In genomic region chr1:158527190-158527815, GRCh38 we compare ENCODE assay signal across 9 cellular contexts. TPM values are rescaled to one million over a fixed set of nuclear protein-coding genes. Genes with fewer than 3 reads are reported as not detected.
A peak's percentile ranks its signal among the peaks of the same experiment; 100 is the strongest.
DNase-seq lines count a peak whose midpoint lies in the region; ATAC-seq and TF ChIP-seq lines count a peak whose summit lies in the region.
"Had no signal": no experiment of that assay in that cellular context is flagged by ENCODE, and none has a peak within 500 bp of the region (broad histone marks: within the 10 kb centered on the region; RNA-seq: fewer than 3 reads in every experiment).

No MANE protein-coding gene starts in this region.

- peak; percentile 54 for ATAC-seq in GM18909 (IDR thresholded peaks at IDR 0.05; ENCODE audit: poor library complexity, unreplicated experiment)
- ATAC-seq in left cardiac atrium = no peak
- ATAC-seq: gastroesophageal sphincter had no signal

- intact Hi-C loops in spleen (cut with DNase I; ENCODE audit: low total_unique reads) (no loop called here), left cardiac atrium (cut with DNase I) (no loop called here)

- DNase-seq in Ammon's horn (ENCODE audit: low spot score) (peak; percentile 27), foreskin fibroblast (peak in 1 of 2 donors; percentile 1), NCI-H2196 (lab: John Stamatoyannopoulos, UW; ENCODE audit: unreplicated experiment) (no peak), smooth muscle cell (lab: John Stamatoyannopoulos, UW; ENCODE audit: unreplicated experiment) (no peak), spleen (no peak), left cardiac atrium (no peak)

- H3K4me3 ChIP-seq in OCI-LY3 (ENCODE audit: low read length) (no peak overlapping the region), foreskin fibroblast (ENCODE audit: low read depth in 1 of 2, low read length in 2 of 2) (no peak overlapping the region), smooth muscle cell (no peak overlapping the region), spleen (no peak overlapping the region)
- H3K4me3 ChIP-seq: gastroesophageal sphincter had no signal

- H3K9ac ChIP-seq in OCI-LY3 (ENCODE audit: low read length) (no peak overlapping the region), smooth muscle cell (ENCODE audit: low read depth) (no peak overlapping the region)

- H3K36me3 ChIP-seq in OCI-LY3 (replicated peaks; ENCODE audit: low read depth, low read length) (no peaks in the 10 kb centered on the region), smooth muscle cell (ENCODE audit: low read depth) (no peaks in the 10 kb centered on the region), spleen (no peaks in the 10 kb centered on the region)
- H3K36me3 ChIP-seq: gastroesophageal sphincter had no signal

- H3K27ac ChIP-seq in OCI-LY3 (ENCODE audit: low read length) = no peak overlapping the region
- no peak overlapping the region for H3K27ac ChIP-seq in smooth muscle cell (ENCODE audit: low read depth)
- H3K27ac ChIP-seq in spleen = no peak overlapping the region
- H3K27ac ChIP-seq: gastroesophageal sphincter had no signal

- H3K4me1 ChIP-seq in OCI-LY3 (ENCODE audit: low read length) (no peaks in the 10 kb centered on the region), smooth muscle cell (ENCODE audit: low read depth) (no peaks in the 10 kb centered on the region), spleen (no peaks in the 10 kb centered on the region)
- H3K4me1 ChIP-seq: gastroesophageal sphincter had no signal

- WGBS in smooth muscle cell (ENCODE audit: low lambda C conversion rate) = 75% methylated on average over 2 of the region's 2 CpGs
- WGBS in spleen, 5 donors = 0 to 77% (median 40%) methylated on average over 2 of the region's 2 CpGs

- no peaks in the 10 kb centered on the region for H3K9me3 ChIP-seq in OCI-LY3 (ENCODE audit: insufficient read depth, low read length)
- no peaks in the 10 kb centered on the region for H3K9me3 ChIP-seq in smooth muscle cell (replicated peaks; ENCODE audit: low read depth)
- H3K9me3 ChIP-seq in spleen = peaks cover 0 to 29% (median 21%) of the 10 kb centered on the region in 8 donors

- H3F3A ChIP-seq in smooth muscle cell (ENCODE audit: low read depth) = no peaks in the 10 kb centered on the region

- no peak overlapping the region for H3K4me2 ChIP-seq in OCI-LY3 (ENCODE audit: low read length)
- H3K4me2 ChIP-seq in smooth muscle cell = no peak overlapping the region

- TF ChIP-seq POLR2A in spleen (IDR thresholded peaks at IDR 0.05) = no peak

- TF ChIP-seq CTCF in OCI-LY3 (IDR thresholded peaks at IDR 0.05; ENCODE audit: low read depth, low read length) (peak; percentile 80), foreskin fibroblast (IDR thresholded peaks at IDR 0.05; ENCODE audit: low read depth, low read length) (peak; percentile 68), smooth muscle cell (IDR thresholded peaks at IDR 0.05; ENCODE audit: borderline replicate concordance, insufficient read depth, poor library complexity, severe bottlenecking) (no peak), spleen (IDR thresholded peaks at IDR 0.05 in 8 of 11, conservative IDR thresholded peaks at IDR 0.05 in 3 of 11) (peak in 3 of 11 experiments; percentile 31 to 36 (median 36))

- H3K27me3 ChIP-seq in OCI-LY3 (ENCODE audit: low read depth, low read length) = peaks cover 16% of the 10 kb centered on the region; the same call in 1 of the 2 replicates
- no peaks in the 10 kb centered on the region for H3K27me3 ChIP-seq in smooth muscle cell (ENCODE audit: low read depth)
- peaks cover 0 to 5% (median 0%) of the 10 kb centered on the region in 7 donors for H3K27me3 ChIP-seq in spleen (replicated peaks in 1 of 7)
- H3K27me3 ChIP-seq: gastroesophageal sphincter had no signal

- no peaks in the 10 kb centered on the region for H3K79me2 ChIP-seq in OCI-LY3 (ENCODE audit: low read length)
- H3K79me2 ChIP-seq in smooth muscle cell (ENCODE audit: low read depth) = no peaks in the 10 kb centered on the region

- H4K20me1 ChIP-seq in OCI-LY3 (ENCODE audit: insufficient read depth, low read length) = no peaks in the 10 kb centered on the region
- H4K20me1 ChIP-seq in smooth muscle cell (ENCODE audit: low read depth) = no peaks in the 10 kb centered on the region

- no peak overlapping the region for H2AFZ ChIP-seq in OCI-LY3 (ENCODE audit: low read depth, low read length)
- H2AFZ ChIP-seq in smooth muscle cell (ENCODE audit: low read depth) = no peak overlapping the region

RNA-seq across cellular contexts. Expression of gene OR6Y1, which starts 26.9 kb away (rescaled TPM):
- not detected in 2 replicates for total RNA-seq in smooth muscle cell
- polyA plus RNA-seq in smooth muscle cell = not detected in 2 replicates
- total RNA-seq in spleen = not detected
- polyA plus RNA-seq in spleen = not detected
- not detected for total RNA-seq in left cardiac atrium
- total RNA-seq: gastroesophageal sphincter had no signal

RNA-seq across cellular contexts. Expression of gene OR6P1, which starts 43.1 kb away (rescaled TPM):
- total RNA-seq in smooth muscle cell (not detected in 2 replicates), spleen (not detected), left cardiac atrium (not detected)
- polyA plus RNA-seq in smooth muscle cell (not detected in 2 replicates), spleen (not detected)
- total RNA-seq: gastroesophageal sphincter had no signal

RNA-seq across cellular contexts. Expression of gene OR10X1, which starts 52.4 kb away (rescaled TPM):
- total RNA-seq in smooth muscle cell = not detected in 2 replicates
- polyA plus RNA-seq in smooth muscle cell = not detected in 2 replicates
- not detected for total RNA-seq in spleen
- not detected for polyA plus RNA-seq in spleen
- total RNA-seq in left cardiac atrium = not detected
- total RNA-seq: gastroesophageal sphincter had no signal

RNA-seq across cellular contexts. Expression of gene OR10R2, which starts 55.3 kb away (rescaled TPM):
- total RNA-seq in smooth muscle cell (not detected in 2 replicates), spleen (not detected), left cardiac atrium (not detected)
- polyA plus RNA-seq in smooth muscle cell (not detected in 2 replicates), spleen (not detected)
- total RNA-seq: gastroesophageal sphincter had no signal
